9 cellular contexts compared by ENCODE assay signal in the genomic region with DNA sequence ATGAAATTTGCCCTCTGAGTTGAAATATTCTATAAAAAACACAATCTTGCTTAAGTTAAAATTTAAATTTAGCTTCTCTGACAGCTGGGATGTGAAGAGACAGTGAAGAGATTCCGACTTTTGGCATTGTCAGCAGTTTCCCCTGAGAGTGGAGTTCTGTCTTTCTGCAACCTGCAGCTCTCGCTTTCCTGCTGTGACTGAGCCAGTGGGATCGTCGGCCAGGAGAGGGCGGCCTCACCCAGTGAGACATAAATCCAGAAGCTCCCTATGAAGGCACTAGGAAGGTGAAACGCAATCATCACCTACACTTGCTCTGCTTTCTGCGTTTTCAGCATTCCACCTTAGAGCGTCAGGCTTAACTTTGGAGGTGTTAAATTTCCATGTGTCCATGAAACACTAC.
DNase-seq lines count a peak whose midpoint lies in the region; ATAC-seq and TF ChIP-seq lines count a peak whose summit lies in the region.
"Had no signal": no experiment of that assay in that cellular context is flagged by ENCODE, and none has a peak within 500 bp of the region (broad histone marks: within the 10 kb centered on the region; RNA-seq: fewer than 3 reads in every experiment).

No MANE protein-coding gene starts in this region.

- H3K79me2 ChIP-seq in parathyroid adenoma = no peaks in the 10 kb centered on the region

- CTCF ChIA-PET in activated CD4-positive, alpha-beta memory T cell treated with anti-CD3 and anti-CD28 coated beads for 36 hours (lab: Charles Lee) = interaction anchor here (1.2 to 1.6 kb wide), 2 partner anchors 898 to 938 kb away, joined by 4 to 6 read pairs; no protein-coding TSS in a partner anchor
- CTCF ChIA-PET in activated CD4-positive, alpha-beta memory T cell treated with anti-CD3 and anti-CD28 coated beads, Interleukin-2, amount 10 ng/mL, durations not matched to agents 7 days and 5 days (lab: Charles Lee) = no interaction called here

- H3K4me3 ChIP-seq in parathyroid adenoma (ENCODE audit: low read depth, low read length) = no peak overlapping the region

- no peaks in the 10 kb centered on the region for H3K4me1 Mint-ChIP-seq in activated CD4-positive, alpha-beta memory T cell treated with anti-CD3 and anti-CD28 coated beads for 36 hours (ENCODE audit: low read depth)
- no peaks in the 10 kb centered on the region for H3K4me1 Mint-ChIP-seq in activated CD4-positive, alpha-beta memory T cell treated with anti-CD3 and anti-CD28 coated beads, Interleukin-2, amount 10 ng/mL, durations not matched to agents 7 days and 5 days
- H3K4me1 Mint-ChIP-seq: activated naive CD4-positive, alpha-beta T cell treated with anti-CD3 and anti-CD28 coated beads, Interleukin-2, amount 50 U/mL, for 24 hours had no signal

- H3K27ac Mint-ChIP-seq in activated CD4-positive, alpha-beta memory T cell treated with anti-CD3 and anti-CD28 coated beads for 36 hours = no peak overlapping the region
- no peak overlapping the region for H3K27ac Mint-ChIP-seq in activated CD4-positive, alpha-beta memory T cell treated with anti-CD3 and anti-CD28 coated beads, Interleukin-2, amount 10 ng/mL, durations not matched to agents 7 days and 5 days
- H3K27ac Mint-ChIP-seq: activated naive CD4-positive, alpha-beta T cell treated with anti-CD3 and anti-CD28 coated beads, Interleukin-2, amount 50 U/mL, for 24 hours had no signal

- DNase-seq in activated CD4-positive, alpha-beta memory T cell treated with anti-CD3 and anti-CD28 coated beads for 36 hours = peak; percentile 27
- no peak for DNase-seq in activated CD4-positive, alpha-beta memory T cell treated with anti-CD3 and anti-CD28 coated beads, Interleukin-2, amount 10 ng/mL, durations not matched to agents 7 days and 5 days
- peak; percentile 52 for DNase-seq in NCI-H2227 (lab: John Stamatoyannopoulos, UW; ENCODE audit: unreplicated experiment)
- peak; percentile 60 for DNase-seq in ecto neural progenitor cell (ENCODE audit: low spot score)
- no peak for DNase-seq in NOMO-1 treated with dmso at 0.1 percent for 144 hours (lab: John Stamatoyannopoulos, UW; ENCODE audit: unreplicated experiment)

- H3K9me3 Mint-ChIP-seq in activated CD4-positive, alpha-beta memory T cell treated with anti-CD3 and anti-CD28 coated beads for 36 hours = no peaks in the 10 kb centered on the region
- H3K9me3 Mint-ChIP-seq in activated CD4-positive, alpha-beta memory T cell treated with anti-CD3 and anti-CD28 coated beads, Interleukin-2, amount 10 ng/mL, durations not matched to agents 7 days and 5 days = no peaks in the 10 kb centered on the region
- H3K9me3 Mint-ChIP-seq: activated naive CD4-positive, alpha-beta T cell treated with anti-CD3 and anti-CD28 coated beads, Interleukin-2, amount 50 U/mL, for 24 hours had no signal

- no peak overlapping the region for H3K4me3 Mint-ChIP-seq in activated CD4-positive, alpha-beta memory T cell treated with anti-CD3 and anti-CD28 coated beads for 36 hours
- no peak overlapping the region for H3K4me3 Mint-ChIP-seq in activated CD4-positive, alpha-beta memory T cell treated with anti-CD3 and anti-CD28 coated beads, Interleukin-2, amount 10 ng/mL, durations not matched to agents 7 days and 5 days
- H3K4me3 Mint-ChIP-seq: activated naive CD4-positive, alpha-beta T cell treated with anti-CD3 and anti-CD28 coated beads, Interleukin-2, amount 50 U/mL, for 24 hours had no signal

- peak overlapping the region; percentile 62 for H2AFZ ChIP-seq in parathyroid adenoma

- H3K36me3 Mint-ChIP-seq in activated CD4-positive, alpha-beta memory T cell treated with anti-CD3 and anti-CD28 coated beads for 36 hours = no peaks in the 10 kb centered on the region
- H3K36me3 Mint-ChIP-seq in activated CD4-positive, alpha-beta memory T cell treated with anti-CD3 and anti-CD28 coated beads, Interleukin-2, amount 10 ng/mL, durations not matched to agents 7 days and 5 days (ENCODE audit: low read depth) = no peaks in the 10 kb centered on the region
- H3K36me3 Mint-ChIP-seq: activated naive CD4-positive, alpha-beta T cell treated with anti-CD3 and anti-CD28 coated beads, Interleukin-2, amount 50 U/mL, for 24 hours had no signal

- no peak overlapping the region for H3K27ac ChIP-seq in parathyroid adenoma

- ATAC-seq in GM19397 (IDR thresholded peaks at IDR 0.05; ENCODE audit: unreplicated experiment) (no peak), HG02588 (IDR thresholded peaks at IDR 0.05; ENCODE audit: unreplicated experiment) (no peak)

- no peaks in the 10 kb centered on the region for H3K36me3 ChIP-seq in parathyroid adenoma (ENCODE audit: control insufficient read depth, insufficient read depth, low read length)

- intact Hi-C loops in activated CD4-positive, alpha-beta memory T cell treated with anti-CD3 and anti-CD28 coated beads for 36 hours (cut with micrococcal nuclease) = no loop called here

- no peak overlapping the region for H3K4me2 ChIP-seq in parathyroid adenoma (ENCODE audit: low read length)

- peak; percentile 27 for TF ChIP-seq CTCF in parathyroid adenoma (IDR thresholded peaks at IDR 0.05)

- peaks cover 7% of the 10 kb centered on the region for H3K27me3 Mint-ChIP-seq in activated CD4-positive, alpha-beta memory T cell treated with anti-CD3 and anti-CD28 coated beads for 36 hours
- H3K27me3 Mint-ChIP-seq in activated CD4-positive, alpha-beta memory T cell treated with anti-CD3 and anti-CD28 coated beads, Interleukin-2, amount 10 ng/mL, durations not matched to agents 7 days and 5 days = peaks cover 4% of the 10 kb centered on the region

- no peaks in the 10 kb centered on the region for H3K27me3 ChIP-seq in parathyroid adenoma (ENCODE audit: control insufficient read depth, insufficient read depth, low read length)

- no peaks in the 10 kb centered on the region for H3K9me3 ChIP-seq in parathyroid adenoma (ENCODE audit: control insufficient read depth, low read length)

- POLR2A ChIA-PET in activated CD4-positive, alpha-beta memory T cell treated with anti-CD3 and anti-CD28 coated beads for 36 hours (lab: Charles Lee) = no interaction called here
- POLR2A ChIA-PET in activated CD4-positive, alpha-beta memory T cell treated with anti-CD3 and anti-CD28 coated beads, Interleukin-2, amount 10 ng/mL, durations not matched to agents 7 days and 5 days (lab: Charles Lee) = no interaction called here

- H3K9ac ChIP-seq in parathyroid adenoma = no peak overlapping the region

- no peaks in the 10 kb centered on the region for H3K4me1 ChIP-seq in parathyroid adenoma

Comparison
In these comparisons a context has a peak if more than half of its experiments do, and no peak if none do; other contexts are left out.
1. DNase-seq: peak in activated CD4-positive, alpha-beta memory T cell treated with anti-CD3 and anti-CD28 coated beads for 36 hours (single experiment), NCI-H2227 (single experiment) and ecto neural progenitor cell (single experiment); none in activated CD4-positive, alpha-beta memory T cell treated with anti-CD3 and anti-CD28 coated beads, Interleukin-2, amount 10 ng/mL, durations not matched to agents 7 days and 5 days (single experiment) and NOMO-1 treated with dmso at 0.1 percent for 144 hours (single experiment).